ENCODE assay signal across 20 cellular contexts in the genomic region with DNA sequence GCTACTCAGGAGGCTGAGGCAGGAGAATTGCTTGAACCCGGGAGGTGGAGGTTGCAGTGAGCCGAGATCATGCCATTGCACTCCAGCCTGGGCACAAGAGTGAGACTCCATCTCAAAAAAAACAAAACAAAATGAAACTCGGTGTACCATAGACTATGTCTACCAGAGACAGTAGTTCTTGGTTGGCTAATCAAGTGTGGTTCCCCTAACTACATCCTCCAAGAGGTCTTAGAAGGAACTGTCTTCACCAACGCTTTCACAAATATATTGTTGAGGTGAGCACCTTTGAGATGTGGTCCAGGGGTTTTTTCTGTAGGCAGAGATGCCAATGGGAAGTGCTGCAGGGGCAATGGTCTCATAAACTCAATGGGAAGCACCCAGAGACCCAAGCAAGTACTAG. TPM values are rescaled to one million over a fixed set of nuclear protein-coding genes. Genes with fewer than 3 reads are reported as not detected.
DNase-seq lines count a peak whose midpoint lies in the region; ATAC-seq and TF ChIP-seq lines count a peak whose summit lies in the region.
"Had no signal": no experiment of that assay in that cellular context is flagged by ENCODE, and none has a peak within 500 bp of the region (broad histone marks: within the 10 kb centered on the region; RNA-seq: fewer than 3 reads in every experiment).

No MANE protein-coding gene starts in this region.

- no peak for TF ChIP-seq CTCF in GM13977 (IDR thresholded peaks at IDR 0.05; ENCODE audit: extremely low read depth, insufficient read depth, missing control alignments)

- in situ Hi-C loops in GM13977 (cut with MboI; ENCODE audit: low pct_unique_long_range_greater_than_20kb, low sequenced_read_pairs, unreplicated experiment) = no loop called here

- H3K36me3 Mint-ChIP-seq in activated T-cell treated with anti-CD3 and anti-CD28 coated beads, Interleukin-2, amount 50 U/mL, for 72 hours (ENCODE audit: insufficient read depth in 2 of 2) = peaks cover 0 to 4% of the 10 kb centered on the region in 2 donors

- peak; percentile 82 for ATAC-seq in GM19463 (IDR thresholded peaks at IDR 0.05; ENCODE audit: unreplicated experiment)
- peak; percentile 51 for ATAC-seq in HG02840 (IDR thresholded peaks at IDR 0.05; ENCODE audit: low FRiP score, unreplicated experiment)
- ATAC-seq in HG03575 (IDR thresholded peaks at IDR 0.05; ENCODE audit: extremely low read depth, insufficient number of reproducible peaks, low FRiP score, unreplicated experiment) = peak; percentile 47
- no peak for ATAC-seq in activated T-cell treated with anti-CD3 and anti-CD28 coated beads, Interleukin-2, amount 50 U/mL, for 72 hours (replicated peaks in 1 of 2)
- ATAC-seq: HCT116, heart right ventricle, HepG2, left ventricle myocardium superior had no signal

- DNase-seq in GM13977 (ENCODE audit: low spot score) (peak; percentile 10), DMS79 (lab: John Stamatoyannopoulos, UW) (no peak), ureter (ENCODE audit: low spot score) (no peak)
- DNase-seq in stimulated activated CD4-positive, alpha-beta T cell treated with anti-CD3 and anti-CD28 coated beads, Interleukin-15, amount 100 ng/mL, for 24 hours = no peak
- DNase-seq in activated T-cell treated with anti-CD3 and anti-CD28 coated beads, Interleukin-2, amount 50 U/mL, for 72 hours = no peak
- DNase-seq: activated CD4-positive, CD25-positive, alpha-beta regulatory T cell treated with anti-CD3 and anti-CD28 coated beads, Interleukin-2, amount 50 U/mL, for 72 hours; AML-193; heart right ventricle; left ventricle myocardium superior; NCI-H1417 treated with DMSO at 0.1 percent for 48 hours; occipital lobe; stimulated activated CD4-positive, alpha-beta T cell treated with anti-CD3 and anti-CD28 coated beads, Interleukin-12 subunit alpha, Interleukin-12 subunit beta, amount 100 ng/mL, for 4 hours; stimulated activated CD8-positive, alpha-beta memory T cell treated with anti-CD3 and anti-CD28 coated beads, Interleukin-4, amount 100 ng/mL, for 48 hours; uterus had no signal

- H3K4me3 Mint-ChIP-seq in activated T-cell treated with anti-CD3 and anti-CD28 coated beads, Interleukin-2, amount 50 U/mL, for 72 hours = no peak overlapping the region

- no peaks in the 10 kb centered on the region for H3K27me3 Mint-ChIP-seq in activated T-cell treated with anti-CD3 and anti-CD28 coated beads, Interleukin-2, amount 50 U/mL, for 72 hours (ENCODE audit: low read depth)

- H3K27ac Mint-ChIP-seq in activated T-cell treated with anti-CD3 and anti-CD28 coated beads, Interleukin-2, amount 50 U/mL, for 72 hours = no peak overlapping the region
- H3K27ac Mint-ChIP-seq: activated T-helper 2 cell treated with anti-CD3 and anti-CD28 coated beads, Interferon-gamma antibody, Interleukin-2, Interleukin-4, amounts not matched to agents 10 μg/mL and 5 μg/mL and 100 μg/mL, durations not matched to agents 14 hours and 24 hours and 36 hours had no signal

- H3K9me3 Mint-ChIP-seq in activated T-cell treated with anti-CD3 and anti-CD28 coated beads, Interleukin-2, amount 50 U/mL, for 72 hours = no peaks in the 10 kb centered on the region
- H3K9me3 Mint-ChIP-seq: activated T-helper 2 cell treated with anti-CD3 and anti-CD28 coated beads, Interferon-gamma antibody, Interleukin-2, Interleukin-4, amounts not matched to agents 10 μg/mL and 5 μg/mL and 100 μg/mL, durations not matched to agents 14 hours and 24 hours and 36 hours had no signal

- H3K4me1 Mint-ChIP-seq in activated T-cell treated with anti-CD3 and anti-CD28 coated beads, Interleukin-2, amount 50 U/mL, for 72 hours (ENCODE audit: low read depth) = no peaks in the 10 kb centered on the region

RNA-seq across cellular contexts. Expression of a gene that starts 48.0 kb away (rescaled TPM):
- total RNA-seq in activated T-cell treated with anti-CD3 and anti-CD28 coated beads, Interleukin-2, amount 50 U/mL, for 72 hours = 10 to 100 TPM; 39.6 to 47.7 TPM
- total RNA-seq in ureter = 8.1 TPM

Comparison
In these comparisons a context has a peak if more than half of its experiments do, and no peak if none do; other contexts are left out.
1. ATAC-seq: peak in GM19463 (single experiment), HG02840 (single experiment) and HG03575 (single experiment); none in activated T-cell treated with anti-CD3 and anti-CD28 coated beads, Interleukin-2, amount 50 U/mL, for 72 hours (0 of 2).